In the genomic region with DNA sequence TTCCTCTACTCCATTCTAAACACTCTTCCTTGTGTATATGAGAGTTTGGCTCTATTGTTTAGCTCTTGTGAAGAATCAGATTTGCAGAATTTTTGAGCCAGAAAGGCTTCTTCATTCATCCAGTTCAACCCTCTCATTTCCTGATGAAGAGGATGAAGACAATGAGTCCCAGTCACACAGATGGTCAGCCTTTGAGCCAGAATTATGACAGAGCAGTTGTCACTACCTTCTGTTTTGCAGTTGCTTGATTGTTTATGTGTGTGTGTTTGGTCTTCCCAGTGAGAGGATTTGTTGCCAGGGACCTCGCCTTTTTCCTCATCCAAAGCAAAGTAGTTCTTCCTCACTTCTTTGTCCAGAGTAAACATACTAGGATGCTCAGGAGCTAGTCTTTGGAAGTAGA, we compare ENCODE assay signal across 15 cellular contexts.
"Had no signal": no experiment of that assay in that cellular context is flagged by ENCODE, and none has a peak within 500 bp of the region (broad histone marks: within the 10 kb centered on the region; RNA-seq: fewer than 3 reads in every experiment).

No MANE protein-coding gene starts in this region.

- H3K4me3 ChIP-seq: ascending aorta, skin epidermis, tibial nerve had no signal

- H3K27me3 Mint-ChIP-seq: activated naive CD8-positive, alpha-beta T cell treated with anti-CD3 and anti-CD28 coated beads, Interleukin-2, amount 10 ng/mL, durations not matched to agents 7 days and 5 days; naive B cell; T-cell had no signal

- H3K27ac Mint-ChIP-seq: activated naive CD8-positive, alpha-beta T cell treated with anti-CD3 and anti-CD28 coated beads, Interleukin-2, amount 10 ng/mL, durations not matched to agents 7 days and 5 days; mesothelial cell of epicardium; T-cell had no signal

- H3K4me3 Mint-ChIP-seq: activated naive CD8-positive, alpha-beta T cell treated with anti-CD3 and anti-CD28 coated beads, Interleukin-2, amount 10 ng/mL, durations not matched to agents 7 days and 5 days; mesothelial cell of epicardium; naive B cell; T-cell had no signal

- H3K27me3 ChIP-seq: ascending aorta, tibial nerve had no signal

- DNase-seq: activated CD4-positive, alpha-beta T cell treated with anti-CD3 and anti-CD28 coated beads for 48 hours; activated effector memory CD4-positive, alpha-beta T cell treated with Interleukin-2 at 50 U/mL for 16 hours; activated naive CD8-positive, alpha-beta T cell treated with anti-CD3 and anti-CD28 coated beads, Interleukin-2, amount 10 ng/mL, durations not matched to agents 7 days and 5 days; activated T-cell treated with anti-CD3 and anti-CD28 coated beads for 4 hours; hippocampal formation; kidney glomerular epithelial cell; naive B cell; posterior cingulate gyrus; stimulated activated CD4-positive, alpha-beta T cell treated with anti-CD3 and anti-CD28 coated beads, Interleukin-4, amount 100 ng/mL, for 4 hours; T-cell; WERI-Rb-1 had no signal

- H3K9me3 ChIP-seq: ascending aorta, tibial nerve had no signal

- ATAC-seq: T-cell had no signal

- H3K36me3 ChIP-seq: ascending aorta, tibial nerve, WERI-Rb-1 had no signal

- H3K9me3 Mint-ChIP-seq: naive B cell, T-cell had no signal

- H3K27ac ChIP-seq: ascending aorta, skin epidermis, WERI-Rb-1 had no signal
